Comparison of ENCODE assay signal across 10 cellular contexts in the genomic region with DNA sequence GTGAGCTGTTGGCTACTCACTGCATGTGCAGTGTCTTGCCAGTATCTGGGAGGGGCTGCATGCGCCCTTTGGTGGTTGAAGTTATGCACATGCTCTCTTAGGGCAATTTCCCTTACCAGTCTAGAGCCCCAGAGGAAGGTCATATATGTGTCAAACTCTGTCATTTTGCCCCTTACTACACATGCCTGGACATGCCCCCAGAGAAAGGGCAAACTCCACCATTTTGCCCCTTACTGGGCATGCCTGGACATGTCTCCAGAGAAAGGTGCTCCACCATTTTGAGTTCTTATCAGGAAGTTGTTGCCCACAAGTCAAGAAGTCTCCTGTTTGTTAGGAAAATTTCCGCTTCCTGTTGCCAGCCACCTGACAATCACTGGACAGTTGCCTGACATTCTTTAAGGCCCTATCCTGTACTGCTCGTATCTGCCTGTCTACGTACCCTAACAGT. TPM values are rescaled to one million over a fixed set of nuclear protein-coding genes. Genes with fewer than 3 reads are reported as not detected.
DNase-seq lines count a peak whose midpoint lies in the region; ATAC-seq and TF ChIP-seq lines count a peak whose summit lies in the region.
"Had no signal": no experiment of that assay in that cellular context is flagged by ENCODE, and none has a peak within 500 bp of the region (broad histone marks: within the 10 kb centered on the region; RNA-seq: fewer than 3 reads in every experiment).

No MANE protein-coding gene starts in this region.

- H3K27ac ChIP-seq in HL-60 (replicated peaks) (peak overlapping the region; percentile 34), mammary epithelial cell (ENCODE audit: insufficient read depth, low read depth, low read length) (peak overlapping the region; percentile 69)

- in situ Hi-C loops in mammary epithelial cell (cut with MboI; ENCODE audit: low sequenced_read_pairs in 2 of 2) = no loop called here

- H3K9ac ChIP-seq in mammary epithelial cell (ENCODE audit: insufficient read depth, low read length) = no peak overlapping the region

- H3K4me3 ChIP-seq in HL-60 (replicated peaks; ENCODE audit: insufficient read depth, low read length) (no peak overlapping the region), mammary epithelial cell (replicated peaks in 1 of 3; ENCODE audit: insufficient read depth in 1 of 3, low read depth in 2 of 3, low read length in 3 of 3) (no peak overlapping the region)

- POLR2A ChIA-PET in activated CD4-positive, alpha-beta T cell treated with anti-CD3 and anti-CD28 coated beads, Interleukin-2, amount 10 ng/mL, durations not matched to agents 7 days and 5 days (lab: Charles Lee) = no interaction called here

- intact Hi-C loops in mammary epithelial cell (cut with micrococcal nuclease) = no loop called here

- H3K9me3 Mint-ChIP-seq in activated CD4-positive, alpha-beta T cell treated with anti-CD3 and anti-CD28 coated beads, Interleukin-2, amount 10 ng/mL, durations not matched to agents 7 days and 5 days = peaks cover 20% of the 10 kb centered on the region
- no peaks in the 10 kb centered on the region for H3K9me3 Mint-ChIP-seq in stimulated activated memory B cell treated with anti-CD40 and anti-IgM and Interleukin-4, amounts not matched to agents 10 μg/mL and 1 μg/mL and 100 μg/mL, for 72 hours

- H3K4me1 ChIP-seq in mammary epithelial cell (ENCODE audit: insufficient read depth, low read length) = peaks cover 12% of the 10 kb centered on the region

- CTCF ChIA-PET in activated CD4-positive, alpha-beta T cell treated with anti-CD3 and anti-CD28 coated beads, Interleukin-2, amount 10 ng/mL, durations not matched to agents 7 days and 5 days (lab: Charles Lee) = no interaction called here
- CTCF ChIA-PET in mammary epithelial cell (lab: Charles Lee; ENCODE audit: low non-redundant PET) = no interaction called here

- no TSS peak for BruUV-seq in mammary epithelial cell (replicated peaks; lab: Mats Ljungman, UMichigan)

- H2AFZ ChIP-seq in mammary epithelial cell (ENCODE audit: low read depth, low read length) = peak overlapping the region; percentile 95

- 67% methylated on average over 4 of the region's 4 CpGs for WGBS in mammary epithelial cell (ENCODE audit: low coverage, missing lambda C conversion rate)

- H3K4me2 ChIP-seq in mammary epithelial cell (ENCODE audit: insufficient read depth, low read depth, low read length) = no peak overlapping the region

- TF ChIP-seq CTCF in HL-60 (IDR thresholded peaks at IDR 0.05; ENCODE audit: insufficient read depth, low read length) (no peak), mammary epithelial cell (conservative IDR thresholded peaks at IDR 0.05 in 1 of 2, IDR thresholded peaks at IDR 0.05 in 1 of 2; ENCODE audit: extremely low read depth in 1 of 2, insufficient read depth in 1 of 2, low read depth in 1 of 2, low read length in 2 of 2) (no peak)

- peaks cover 22% of the 10 kb centered on the region for H3K27me3 Mint-ChIP-seq in activated CD4-positive, alpha-beta T cell treated with anti-CD3 and anti-CD28 coated beads, Interleukin-2, amount 10 ng/mL, durations not matched to agents 7 days and 5 days
- H3K27me3 Mint-ChIP-seq in stimulated activated memory B cell treated with anti-CD40 and anti-IgM and Interleukin-4, amounts not matched to agents 10 μg/mL and 1 μg/mL and 100 μg/mL, for 72 hours = no peaks in the 10 kb centered on the region

- H3K4me1 Mint-ChIP-seq in activated CD4-positive, alpha-beta T cell treated with anti-CD3 and anti-CD28 coated beads, Interleukin-2, amount 10 ng/mL, durations not matched to agents 7 days and 5 days = peaks cover 27% of the 10 kb centered on the region
- peaks cover 68% of the 10 kb centered on the region for H3K4me1 Mint-ChIP-seq in stimulated activated memory B cell treated with anti-CD40 and anti-IgM and Interleukin-4, amounts not matched to agents 10 μg/mL and 1 μg/mL and 100 μg/mL, for 72 hours

- no peak for ATAC-seq in stimulated activated memory B cell treated with anti-CD40 and anti-IgM and Interleukin-4, amounts not matched to agents 10 μg/mL and 1 μg/mL and 100 μg/mL, for 72 hours
- no peak for ATAC-seq in GM18909 (IDR thresholded peaks at IDR 0.05; ENCODE audit: poor library complexity, unreplicated experiment)

- no peak for DNase-seq in activated CD4-positive, alpha-beta T cell treated with anti-CD3 and anti-CD28 coated beads, Interleukin-2, amount 10 ng/mL, durations not matched to agents 7 days and 5 days
- DNase-seq in activated CD4-positive, alpha-beta T cell treated with anti-CD3 and anti-CD28 coated beads, Interleukin-2, amount 50 U/mL, for 1 hour = no peak
- DNase-seq in HL-60 (ENCODE audit: low read depth in 1 of 2, low spot score in 1 of 2) (peak in 1 of 2 experiments; percentile 16), mammary epithelial cell (peak; percentile 19), SHP77 treated with DMSO at 0.1 percent for 48 hours (lab: John Stamatoyannopoulos, UW) (no peak), cerebellar nuclear complex (lab: John Stamatoyannopoulos, UW) (no peak)
- DNase-seq: KG1, NCI-H526 treated with DMSO at 0.1 percent for 48 hours had no signal

- H3K27me3 ChIP-seq in HL-60 (ENCODE audit: insufficient read depth, poor library complexity, severe bottlenecking) = no peaks in the 10 kb centered on the region
- no peaks in the 10 kb centered on the region for H3K27me3 ChIP-seq in mammary epithelial cell (ENCODE audit: insufficient read depth, low read length)

- no peaks in the 10 kb centered on the region for H4K20me1 ChIP-seq in mammary epithelial cell (ENCODE audit: insufficient read depth, low read length)

- no peak overlapping the region for H3K4me3 Mint-ChIP-seq in activated CD4-positive, alpha-beta T cell treated with anti-CD3 and anti-CD28 coated beads, Interleukin-2, amount 10 ng/mL, durations not matched to agents 7 days and 5 days
- no peak overlapping the region for H3K4me3 Mint-ChIP-seq in stimulated activated memory B cell treated with anti-CD40 and anti-IgM and Interleukin-4, amounts not matched to agents 10 μg/mL and 1 μg/mL and 100 μg/mL, for 72 hours

- dilution Hi-C loops in mammary epithelial cell (cut with HindIII; ENCODE audit: low sequenced_read_pairs) = no loop called here

- H3K36me3 Mint-ChIP-seq in activated CD4-positive, alpha-beta T cell treated with anti-CD3 and anti-CD28 coated beads, Interleukin-2, amount 10 ng/mL, durations not matched to agents 7 days and 5 days (ENCODE audit: low read depth) = peaks cover 25% of the 10 kb centered on the region
- H3K36me3 Mint-ChIP-seq in stimulated activated memory B cell treated with anti-CD40 and anti-IgM and Interleukin-4, amounts not matched to agents 10 μg/mL and 1 μg/mL and 100 μg/mL, for 72 hours = no peaks in the 10 kb centered on the region

- peaks cover 3% of the 10 kb centered on the region for H3K9me3 ChIP-seq in mammary epithelial cell (replicated peaks; ENCODE audit: insufficient read depth, low read length)

- no peaks in the 10 kb centered on the region for H3K36me3 ChIP-seq in mammary epithelial cell (ENCODE audit: insufficient read depth, low read length)

- peak overlapping the region; percentile 69 for H3K27ac Mint-ChIP-seq in activated CD4-positive, alpha-beta T cell treated with anti-CD3 and anti-CD28 coated beads, Interleukin-2, amount 10 ng/mL, durations not matched to agents 7 days and 5 days
- peak overlapping the region; percentile 40 for H3K27ac Mint-ChIP-seq in stimulated activated memory B cell treated with anti-CD40 and anti-IgM and Interleukin-4, amounts not matched to agents 10 μg/mL and 1 μg/mL and 100 μg/mL, for 72 hours

- H3K79me2 ChIP-seq in mammary epithelial cell (ENCODE audit: insufficient read depth, low read length) = no peaks in the 10 kb centered on the region

RNA-seq across cellular contexts. Expression of a gene that starts 56.4 kb away (rescaled TPM):
- total RNA-seq in activated CD4-positive, alpha-beta T cell treated with anti-CD3 and anti-CD28 coated beads, Interleukin-2, amount 10 ng/mL, durations not matched to agents 7 days and 5 days = 100 to 1,000 TPM; 395 to 418 TPM
- total RNA-seq in mammary epithelial cell = 1 to 10 TPM in 1 of 2 donors, under 1 TPM in 1; 0.40 to 2.8 TPM
- polyA plus RNA-seq in mammary epithelial cell = 10.4 TPM
- 51.7 TPM for polyA minus RNA-seq in mammary epithelial cell

Comparison
In these comparisons a context has a peak if more than half of its experiments do, and no peak if none do; other contexts are left out.
1. RNA of a gene that starts 56.4 kb away (total RNA-seq): 395 to 418 TPM in activated CD4-positive, alpha-beta T cell treated with anti-CD3 and anti-CD28 coated beads, Interleukin-2, amount 10 ng/mL, durations not matched to agents 7 days and 5 days; 0.40 to 2.8 TPM in mammary epithelial cell; every median in the first group is over 100 times any median in the second.